8 cellular contexts compared by ENCODE assay signal in genomic region chr2:8119782-8120551, GRCh38.
DNase-seq lines count a peak whose midpoint lies in the region; ATAC-seq, FAIRE-seq and TF ChIP-seq lines count a peak whose summit lies in the region.

No MANE protein-coding gene starts in this region.

- peak overlapping the region; percentile 89 for H3K27ac Mint-ChIP-seq in activated T-helper 17 cell treated with anti-CD3 and anti-CD28 coated beads, Interleukin-2, amount 50 U/mL, for 72 hours
- H3K27ac Mint-ChIP-seq in CD4-positive, alpha-beta memory T cell: peak overlapping the region in 1 of 7 donors; percentile 73

- POLR2A ChIA-PET in CD4-positive, alpha-beta memory T cell (lab: Charles Lee; ENCODE audit: partially characterized antibody): no interaction called here

- H3K9me3 Mint-ChIP-seq in activated T-helper 17 cell treated with anti-CD3 and anti-CD28 coated beads, Interleukin-2, amount 50 U/mL, for 72 hours: no peaks in the 10 kb centered on the region
- no peaks in the 10 kb centered on the region for H3K9me3 Mint-ChIP-seq in CD4-positive, alpha-beta memory T cell

- CTCF ChIA-PET in CD4-positive, alpha-beta memory T cell (lab: Charles Lee; ENCODE audit: partially characterized antibody): no interaction called here

- no peaks in the 10 kb centered on the region for H3K27me3 Mint-ChIP-seq in activated T-helper 17 cell treated with anti-CD3 and anti-CD28 coated beads, Interleukin-2, amount 50 U/mL, for 72 hours
- H3K27me3 Mint-ChIP-seq in CD4-positive, alpha-beta memory T cell: no peaks in the 10 kb centered on the region

- no peaks in the 10 kb centered on the region for H3K9me3 ChIP-seq in gastrocnemius medialis
- no peaks in the 10 kb centered on the region for H3K9me3 ChIP-seq in CD4-positive, alpha-beta memory T cell (ENCODE audit: control insufficient read depth in 1 of 2, low read length in 2 of 2)

- H3K36me3 ChIP-seq in gastrocnemius medialis: no peaks in the 10 kb centered on the region
- H3K36me3 ChIP-seq in CD4-positive, alpha-beta memory T cell (ENCODE audit: insufficient read depth, low read length): no peaks in the 10 kb centered on the region

- peak; percentile 88 for ATAC-seq in activated T-helper 17 cell treated with anti-CD3 and anti-CD28 coated beads, Interleukin-2, amount 50 U/mL, for 72 hours (replicated peaks)
- ATAC-seq in left ventricle myocardium superior (peak; percentile 74), gastrocnemius medialis (peak; percentile 49 to 56)

- no peaks in the 10 kb centered on the region for H3K36me3 Mint-ChIP-seq in activated T-helper 17 cell treated with anti-CD3 and anti-CD28 coated beads, Interleukin-2, amount 50 U/mL, for 72 hours (ENCODE audit: low read depth)
- H3K36me3 Mint-ChIP-seq in CD4-positive, alpha-beta memory T cell: no peaks in the 10 kb centered on the region

- DNase-seq in LHCN-M2 (ENCODE audit: low read depth): peak; percentile 78
- no peak for DNase-seq in left ventricle myocardium superior
- DNase-seq in gastrocnemius medialis: no peak
- DNase-seq in GM13977 (ENCODE audit: low spot score): no peak
- DNase-seq in CD4-positive, alpha-beta memory T cell: no peak
- DNase-seq in germinal center (ENCODE audit: low spot score): no peak
- no peak for DNase-seq in HTR-8/SVneo (ENCODE audit: insufficient read length, low spot score)

- peaks cover 37% of the 10 kb centered on the region for H3K4me1 Mint-ChIP-seq in activated T-helper 17 cell treated with anti-CD3 and anti-CD28 coated beads, Interleukin-2, amount 50 U/mL, for 72 hours
- H3K4me1 Mint-ChIP-seq in CD4-positive, alpha-beta memory T cell: peaks cover 4 to 10% (median 5%) of the 10 kb centered on the region in 4 donors

- peaks cover 0 to 10% of the 10 kb centered on the region in 2 donors for H3K4me1 ChIP-seq in gastrocnemius medialis
- no peaks in the 10 kb centered on the region for H3K4me1 ChIP-seq in CD4-positive, alpha-beta memory T cell (ENCODE audit: insufficient read depth, low read length)

- no peak for FAIRE-seq in HTR-8/SVneo (lab: Jason Lieb, UNC)

- peak overlapping the region; percentile 77 for H3K4me3 Mint-ChIP-seq in activated T-helper 17 cell treated with anti-CD3 and anti-CD28 coated beads, Interleukin-2, amount 50 U/mL, for 72 hours
- no peak overlapping the region for H3K4me3 Mint-ChIP-seq in CD4-positive, alpha-beta memory T cell

- no peak for TF ChIP-seq POLR2A in gastrocnemius medialis (IDR thresholded peaks at IDR 0.05)

- TF ChIP-seq CTCF in gastrocnemius medialis (IDR thresholded peaks at IDR 0.05 in 4 of 5, conservative IDR thresholded peaks at IDR 0.05 in 1 of 5): no peak
- no peak for TF ChIP-seq CTCF in GM13977 (IDR thresholded peaks at IDR 0.05; ENCODE audit: extremely low read depth, insufficient read depth, missing control alignments)

- peak overlapping the region in 3 of 4 donors; percentile 7 to 57 (median 43) for H3K27ac ChIP-seq in gastrocnemius medialis
- H3K27ac ChIP-seq in CD4-positive, alpha-beta memory T cell (ENCODE audit: low read depth, low read length): no peak overlapping the region

- H3K27me3 ChIP-seq in gastrocnemius medialis: no peaks in the 10 kb centered on the region
- no peaks in the 10 kb centered on the region for H3K27me3 ChIP-seq in CD4-positive, alpha-beta memory T cell (ENCODE audit: insufficient read depth, low read length)

- intact Hi-C loops in left ventricle myocardium superior (cut with micrococcal nuclease): no loop called here
- intact Hi-C loops in gastrocnemius medialis (cut with DNase I; ENCODE audit: low total_unique reads): no loop called here
- intact Hi-C loops in CD4-positive, alpha-beta memory T cell (cut with micrococcal nuclease): no loop called here

- in situ Hi-C loops in gastrocnemius medialis (cut with MboI; ENCODE audit: low sequenced_read_pairs in 4 of 4): no loop called here
- in situ Hi-C loops in GM13977 (cut with MboI; ENCODE audit: low pct_unique_long_range_greater_than_20kb, low sequenced_read_pairs, unreplicated experiment): no loop called here

- H3K4me3 ChIP-seq in gastrocnemius medialis: no peak overlapping the region
- no peak overlapping the region for H3K4me3 ChIP-seq in CD4-positive, alpha-beta memory T cell (ENCODE audit: low read length in 2 of 2)
